8 cellular contexts compared by ENCODE assay signal in genomic region chr1:38046333-38046883, GRCh38. TPM values are rescaled to one million over a fixed set of nuclear protein-coding genes. Genes with fewer than 3 reads are reported as not detected.
DNase-seq lines count a peak whose midpoint lies in the region; ATAC-seq and TF ChIP-seq lines count a peak whose summit lies in the region.

TSS of gene POU3F1 (minus strand) at chr1:38046793. CDS start at chr1:38046743, 50 bp downstream.

- no peaks in the 10 kb centered on the region for H3K9me3 ChIP-seq in HUES48 (ENCODE audit: control insufficient read depth, insufficient read depth, low read length)

- no peaks in the 10 kb centered on the region for H3K9me3 Mint-ChIP-seq in activated CD4-positive, alpha-beta T cell treated with anti-CD3 and anti-CD28 coated beads for 36 hours (ENCODE audit: low read depth)
- H3K9me3 Mint-ChIP-seq in MCF 10A (ENCODE audit: unreplicated experiment) (no peaks in the 10 kb centered on the region), mesothelial cell of epicardium (no peaks in the 10 kb centered on the region)

- BruUV-seq in MCF 10A (replicated peaks; lab: Mats Ljungman, UMichigan) = no TSS peak

- H3K4me1 Mint-ChIP-seq in activated CD4-positive, alpha-beta T cell treated with anti-CD3 and anti-CD28 coated beads for 36 hours = peaks cover 11% of the 10 kb centered on the region
- H3K4me1 Mint-ChIP-seq in MCF 10A (ENCODE audit: insufficient read depth, unreplicated experiment) (no peaks in the 10 kb centered on the region), mesothelial cell of epicardium (peaks cover 9% of the 10 kb centered on the region)

- DNase-seq in activated CD4-positive, alpha-beta T cell treated with anti-CD3 and anti-CD28 coated beads for 36 hours = peak; percentile 28
- no peak for DNase-seq in activated CD4-positive, alpha-beta T cell treated with anti-CD3 and anti-CD28 coated beads for 1 hour
- no peak for DNase-seq in MCF 10A (ENCODE audit: unreplicated experiment)
- DNase-seq in mesothelial cell of epicardium (ENCODE audit: low spot score in 2 of 2, unreplicated experiment in 2 of 2) = no peak
- DNase-seq in mesenteric fat pad (ENCODE audit: low spot score) = no peak
- DNase-seq in NCI-H187 treated with DMSO at 0.1 percent for 48 hours (lab: John Stamatoyannopoulos, UW) = no peak
- DNase-seq in SIG-M5 treated with dmso at 0.1 percent for 504 hours (lab: John Stamatoyannopoulos, UW; ENCODE audit: unreplicated experiment) = no peak

- H3K4me1 ChIP-seq in HUES48 (ENCODE audit: control insufficient read depth, insufficient read depth, low read length) = peaks cover 6% of the 10 kb centered on the region; the same call in 1 of the 2 replicates

- CTCF ChIA-PET in activated CD4-positive, alpha-beta T cell treated with anti-CD3 and anti-CD28 coated beads for 36 hours (lab: Charles Lee) = interaction anchor here (1.4 kb wide), 1 partner anchor 17 kb away, joined by 3 read pairs; no protein-coding TSS in a partner anchor
- CTCF ChIA-PET in MCF 10A (lab: Yijun Ruan, JAX) = interaction anchor here (0.6 to 1.6 kb wide), 8 partner anchors 10 to 785 kb away, joined by 3 to 8 read pairs (median 3); no protein-coding TSS in a partner anchor

- TF ChIP-seq CTCF in MCF 10A (IDR thresholded peaks at IDR 0.05; ENCODE audit: unreplicated experiment) (no peak), mesothelial cell of epicardium (IDR thresholded peaks at IDR 0.05; ENCODE audit: unreplicated experiment) (no peak)

- intact Hi-C loops in activated CD4-positive, alpha-beta T cell treated with anti-CD3 and anti-CD28 coated beads for 36 hours (cut with DNase I, micrococcal nuclease) = loop anchor here in 1 of 2 experiments (1.0 to 5.0 kb wide), 2 partner anchors 16 to 771 kb away; no protein-coding TSS in a partner anchor
- intact Hi-C loops in MCF 10A (cut with micrococcal nuclease) = loop anchor here (5.0 kb wide), 1 partner anchor 106 kb away; no protein-coding TSS in a partner anchor

- H3K27me3 Mint-ChIP-seq in activated CD4-positive, alpha-beta T cell treated with anti-CD3 and anti-CD28 coated beads for 36 hours = peaks cover 43% of the 10 kb centered on the region
- H3K27me3 Mint-ChIP-seq in MCF 10A (ENCODE audit: insufficient read depth, unreplicated experiment) (peaks cover 35% of the 10 kb centered on the region), mesothelial cell of epicardium (ENCODE audit: low read depth) (peaks cover 80% of the 10 kb centered on the region)

- H3K36me3 ChIP-seq in HUES48 (ENCODE audit: control insufficient read depth, insufficient read depth, low read length) = 0 out of 2 replicates have a peak, but pooled peaks cover 8% of the 10 kb centered on the region

- peaks cover 73% of the 10 kb centered on the region for H3K27me3 ChIP-seq in HUES48 (ENCODE audit: control insufficient read depth, insufficient read depth, low read length)

- peak; percentile 9 for ATAC-seq in activated CD4-positive, alpha-beta T cell treated with anti-CD3 and anti-CD28 coated beads for 36 hours

- peak within 1 kb of the TSS; percentile 72 for H3K4me3 ChIP-seq in HUES48 (ENCODE audit: low read depth, low read length)

- no peak within 1 kb of the TSS for H3K9ac ChIP-seq in HUES48 (ENCODE audit: low read depth, low read length)

- peak within 1 kb of the TSS; percentile 64 for H3K4me3 Mint-ChIP-seq in activated CD4-positive, alpha-beta T cell treated with anti-CD3 and anti-CD28 coated beads for 36 hours
- peak within 1 kb of the TSS; percentile 76 for H3K4me3 Mint-ChIP-seq in MCF 10A (ENCODE audit: unreplicated experiment)
- H3K4me3 Mint-ChIP-seq in mesothelial cell of epicardium = peak within 1 kb of the TSS; percentile 65

- H3K27ac ChIP-seq in HUES48 (ENCODE audit: low read depth, low read length) = no peak within 1 kb of the TSS

- POLR2A ChIA-PET in activated CD4-positive, alpha-beta T cell treated with anti-CD3 and anti-CD28 coated beads for 36 hours (lab: Charles Lee) = interaction anchor here (0.8 to 0.9 kb wide), 3 partner anchors 17 to 19 kb away, joined by 3 to 5 read pairs (median 3); no protein-coding TSS in a partner anchor
- POLR2A ChIA-PET in MCF 10A (lab: Yijun Ruan, JAX) = interaction anchor here (0.9 to 2.0 kb wide), 4 partner anchors 19 to 73 kb away, joined by 3 to 12 read pairs (median 8); partner anchors contain the start of gene UTP11

- no peak within 1 kb of the TSS for H3K27ac Mint-ChIP-seq in activated CD4-positive, alpha-beta T cell treated with anti-CD3 and anti-CD28 coated beads for 36 hours
- H3K27ac Mint-ChIP-seq in MCF 10A (ENCODE audit: low read depth, unreplicated experiment) (no peak within 1 kb of the TSS), mesothelial cell of epicardium (no peak within 1 kb of the TSS)

- H3K36me3 Mint-ChIP-seq in activated CD4-positive, alpha-beta T cell treated with anti-CD3 and anti-CD28 coated beads for 36 hours (ENCODE audit: low read depth) = no peaks in the 10 kb centered on the region
- H3K36me3 Mint-ChIP-seq in MCF 10A (ENCODE audit: insufficient read depth, unreplicated experiment) (no peaks in the 10 kb centered on the region), mesothelial cell of epicardium (no peaks in the 10 kb centered on the region)

RNA-seq across cellular contexts. Expression of gene POU3F1, which starts in this region (rescaled TPM):
- under 1 TPM; 0.11 to 0.26 TPM for total RNA-seq in activated CD4-positive, alpha-beta T cell treated with anti-CD3 and anti-CD28 coated beads for 36 hours
- 0.14 TPM in 1 of 2 replicates, not detected in the other for total RNA-seq in MCF 10A (2022)
- 0.16 to 0.45 TPM (median 0.29 TPM) in 3 replicates for total RNA-seq in mesothelial cell of epicardium
- 0.19 TPM for total RNA-seq in mesenteric fat pad

Comparison
In these comparisons a context has a peak if more than half of its experiments do, and no peak if none do; other contexts are left out.
1. Peak in DNase-seq and ATAC-seq in activated CD4-positive, alpha-beta T cell treated with anti-CD3 and anti-CD28 coated beads for 36 hours; RNA of the gene not detected or under 1 TPM.